Comparison of ENCODE assay signal across 8 cellular contexts in the genomic region with DNA sequence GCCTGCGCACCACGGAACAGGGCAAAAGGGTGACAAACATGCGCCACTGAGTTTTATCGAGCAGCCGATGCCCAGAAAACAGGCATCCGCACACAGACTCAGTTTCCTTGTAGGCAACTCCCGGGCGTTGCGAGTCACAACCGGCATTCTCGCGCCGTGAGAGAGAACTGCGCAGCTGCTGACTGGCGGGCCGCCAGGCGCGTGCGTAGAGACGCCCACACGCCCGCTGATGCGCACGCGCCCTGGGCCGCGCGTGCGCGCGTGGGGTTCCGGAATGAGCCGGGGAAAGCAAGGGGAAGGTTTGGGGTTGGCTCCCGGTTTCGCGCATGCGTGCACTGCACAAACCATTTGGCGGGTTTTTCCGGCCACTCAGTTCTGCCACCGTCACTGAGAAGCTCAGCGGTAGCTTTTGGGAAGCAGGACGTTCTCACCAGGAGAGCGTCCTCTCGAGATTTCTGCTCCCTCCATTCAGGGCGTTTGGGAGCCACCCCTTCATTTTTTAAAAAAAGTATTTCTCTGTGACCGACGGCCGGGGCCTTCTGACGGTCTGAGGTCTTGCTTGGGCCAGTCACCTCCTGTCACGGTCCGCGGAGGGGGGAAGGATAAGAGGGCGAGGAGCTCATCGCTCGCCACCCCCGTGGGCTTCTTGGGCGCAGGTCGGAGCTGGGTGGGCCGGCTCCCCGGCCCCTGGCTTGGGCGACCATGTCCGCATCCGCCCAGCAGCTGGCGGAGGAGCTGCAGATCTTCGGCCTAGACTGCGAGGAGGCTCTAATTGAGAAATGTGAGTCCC. TPM values are rescaled to one million over a fixed set of nuclear protein-coding genes. Genes with fewer than 3 reads are reported as not detected.
DNase-seq lines count a peak whose midpoint lies in the region; ATAC-seq and TF ChIP-seq lines count a peak whose summit lies in the region.

A gene with protein sequence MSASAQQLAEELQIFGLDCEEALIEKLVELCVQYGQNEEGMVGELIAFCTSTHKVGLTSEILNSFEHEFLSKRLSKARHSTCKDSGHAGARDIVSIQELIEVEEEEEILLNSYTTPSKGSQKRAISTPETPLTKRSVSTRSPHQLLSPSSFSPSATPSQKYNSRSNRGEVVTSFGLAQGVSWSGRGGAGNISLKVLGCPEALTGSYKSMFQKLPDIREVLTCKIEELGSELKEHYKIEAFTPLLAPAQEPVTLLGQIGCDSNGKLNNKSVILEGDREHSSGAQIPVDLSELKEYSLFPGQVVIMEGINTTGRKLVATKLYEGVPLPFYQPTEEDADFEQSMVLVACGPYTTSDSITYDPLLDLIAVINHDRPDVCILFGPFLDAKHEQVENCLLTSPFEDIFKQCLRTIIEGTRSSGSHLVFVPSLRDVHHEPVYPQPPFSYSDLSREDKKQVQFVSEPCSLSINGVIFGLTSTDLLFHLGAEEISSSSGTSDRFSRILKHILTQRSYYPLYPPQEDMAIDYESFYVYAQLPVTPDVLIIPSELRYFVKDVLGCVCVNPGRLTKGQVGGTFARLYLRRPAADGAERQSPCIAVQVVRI (plus strand): TSS at position 372 of the 790 bp plus-strand sequence. CDS start 331 bp downstream, at position 703.

- peak; percentile 55 for ATAC-seq in GM21390 (IDR thresholded peaks at IDR 0.05; ENCODE audit: unreplicated experiment)
- peak; percentile 96 for ATAC-seq in activated CD8-positive, alpha-beta memory T cell treated with anti-CD3 and anti-CD28 coated beads, Interleukin-2, amount 10 ng/mL, durations not matched to agents 7 days and 5 days

- peak within 1 kb of the TSS; percentile 86 for H3K27ac ChIP-seq in HUES48 (ENCODE audit: low read depth, low read length)

- intact Hi-C loops in Caco-2 (cut with micrococcal nuclease; ENCODE audit: unreplicated experiment): no loop called here

- H3K4me3 ChIP-seq in Caco-2 (ENCODE audit: low read depth, low read length): peak within 1 kb of the TSS; percentile 71
- H3K4me3 ChIP-seq in HUES48 (ENCODE audit: low read depth, low read length): peak within 1 kb of the TSS; percentile 92
- peak within 1 kb of the TSS; percentile 84 for H3K4me3 ChIP-seq in NT2/D1 (ENCODE audit: insufficient read length, low read depth)
- peak within 1 kb of the TSS; percentile 69 for H3K4me3 ChIP-seq in endocrine pancreas (ENCODE audit: control insufficient read depth, insufficient read depth, low read length)

- peaks cover 22% of the 10 kb centered on the region for H3K4me1 Mint-ChIP-seq in Caco-2 (ENCODE audit: low read depth, unreplicated experiment)
- H3K4me1 Mint-ChIP-seq in activated CD8-positive, alpha-beta memory T cell treated with anti-CD3 and anti-CD28 coated beads, Interleukin-2, amount 10 ng/mL, durations not matched to agents 7 days and 5 days: peaks cover 49% of the 10 kb centered on the region

- no TSS peak for BruUV-seq in Caco-2 (replicated peaks; lab: Mats Ljungman, UMichigan)

- no peaks in the 10 kb centered on the region for H3K4me1 ChIP-seq in Caco-2
- H3K4me1 ChIP-seq in HUES48 (ENCODE audit: control insufficient read depth, insufficient read depth, low read length): peaks cover 6% of the 10 kb centered on the region; the same call in 1 of the 2 replicates
- no peaks in the 10 kb centered on the region for H3K4me1 ChIP-seq in NT2/D1 (ENCODE audit: insufficient read depth, insufficient read length)
- no peaks in the 10 kb centered on the region for H3K4me1 ChIP-seq in endocrine pancreas (ENCODE audit: control insufficient read depth, insufficient read depth, low read length)

- no peak for TF ChIP-seq CTCF in Caco-2 (IDR thresholded peaks at IDR 0.05; ENCODE audit: insufficient read depth in 1 of 2, low read depth in 1 of 2, low read length in 1 of 2, severe bottlenecking in 1 of 2, unreplicated experiment in 1 of 2)

- H3K9me3 ChIP-seq in Caco-2 (no peaks in the 10 kb centered on the region), HUES48 (ENCODE audit: control insufficient read depth, insufficient read depth, low read length) (no peaks in the 10 kb centered on the region), NT2/D1 (ENCODE audit: insufficient read depth, low read length) (no peaks in the 10 kb centered on the region), endocrine pancreas (ENCODE audit: control insufficient read depth, low read length) (no peaks in the 10 kb centered on the region)

- H3K27me3 ChIP-seq in Caco-2 (replicated peaks; ENCODE audit: control insufficient read depth, insufficient read depth, low read length) (no peaks in the 10 kb centered on the region), HUES48 (ENCODE audit: control insufficient read depth, insufficient read depth, low read length) (no peaks in the 10 kb centered on the region), NT2/D1 (ENCODE audit: insufficient read depth, insufficient read length) (no peaks in the 10 kb centered on the region), endocrine pancreas (ENCODE audit: control insufficient read depth, insufficient read depth, low read length) (no peaks in the 10 kb centered on the region)

- H3K9me3 Mint-ChIP-seq in Caco-2 (ENCODE audit: unreplicated experiment): no peaks in the 10 kb centered on the region
- no peaks in the 10 kb centered on the region for H3K9me3 Mint-ChIP-seq in activated CD8-positive, alpha-beta memory T cell treated with anti-CD3 and anti-CD28 coated beads, Interleukin-2, amount 10 ng/mL, durations not matched to agents 7 days and 5 days (ENCODE audit: low read depth)

- CTCF ChIA-PET in Caco-2 (lab: Charles Lee): interaction anchor here (0.6 to 2.3 kb wide), 18 partner anchors 10 to 205 kb away, joined by 3 to 30 read pairs (median 4); a partner anchor contains a TSS
- CTCF ChIA-PET in activated CD8-positive, alpha-beta memory T cell treated with anti-CD3 and anti-CD28 coated beads, Interleukin-2, amount 10 ng/mL, durations not matched to agents 7 days and 5 days (lab: Charles Lee): interaction anchor here (0.7 to 2.5 kb wide), 18 partner anchors 10 to 467 kb away, joined by 3 to 25 read pairs (median 6); a partner anchor contains a TSS

- POLR2A ChIA-PET in Caco-2 (lab: Charles Lee): interaction anchor here (0.5 to 2.2 kb wide), 16 partner anchors 11 to 547 kb away, joined by 3 to 17 read pairs (median 3); a partner anchor contains a TSS

- DNase-seq in Caco-2 (peak; percentile 96), NT2/D1 (ENCODE audit: low read depth, low spot score) (peak; percentile 95), mesenteric fat pad (ENCODE audit: low spot score) (peak; percentile 99)
- DNase-seq in activated CD8-positive, alpha-beta memory T cell treated with anti-CD3 and anti-CD28 coated beads, Interleukin-2, amount 10 ng/mL, durations not matched to agents 7 days and 5 days: peak; percentile 97
- peak; percentile 87 for DNase-seq in stimulated activated CD8-positive, alpha-beta memory T cell treated with anti-CD3 and anti-CD28 coated beads, Interleukin-15, amount 100 ng/mL, for 1 hour (ENCODE audit: low read depth)

- H3K36me3 Mint-ChIP-seq in Caco-2 (ENCODE audit: insufficient read depth, unreplicated experiment): peaks cover 26% of the 10 kb centered on the region
- H3K36me3 Mint-ChIP-seq in activated CD8-positive, alpha-beta memory T cell treated with anti-CD3 and anti-CD28 coated beads, Interleukin-2, amount 10 ng/mL, durations not matched to agents 7 days and 5 days: peaks cover 30% of the 10 kb centered on the region

- peak within 1 kb of the TSS; percentile 81 for H3K4me3 Mint-ChIP-seq in Caco-2 (ENCODE audit: unreplicated experiment)
- peak within 1 kb of the TSS; percentile 94 for H3K4me3 Mint-ChIP-seq in activated CD8-positive, alpha-beta memory T cell treated with anti-CD3 and anti-CD28 coated beads, Interleukin-2, amount 10 ng/mL, durations not matched to agents 7 days and 5 days

- H3K36me3 ChIP-seq in Caco-2 (ENCODE audit: control insufficient read depth, insufficient read depth, low read length) (no peaks in the 10 kb centered on the region), HUES48 (ENCODE audit: control insufficient read depth, insufficient read depth, low read length) (peaks cover 10% of the 10 kb centered on the region), NT2/D1 (ENCODE audit: insufficient read depth, insufficient read length, low read length) (peaks cover 30% of the 10 kb centered on the region), endocrine pancreas (ENCODE audit: control insufficient read depth, insufficient read depth, low read length) (no peaks in the 10 kb centered on the region)

- H3K27ac Mint-ChIP-seq in Caco-2 (ENCODE audit: unreplicated experiment): peak within 1 kb of the TSS; percentile 70
- H3K27ac Mint-ChIP-seq in activated CD8-positive, alpha-beta memory T cell treated with anti-CD3 and anti-CD28 coated beads, Interleukin-2, amount 10 ng/mL, durations not matched to agents 7 days and 5 days: peak within 1 kb of the TSS; percentile 93

- peak within 1 kb of the TSS; percentile 72 for H3K9ac ChIP-seq in HUES48 (ENCODE audit: low read depth, low read length)
- H3K9ac ChIP-seq in NT2/D1 (ENCODE audit: insufficient read length, low read depth): peak within 1 kb of the TSS; percentile 98
- H3K9ac ChIP-seq in endocrine pancreas (ENCODE audit: control insufficient read depth, insufficient read depth, low read length): peak within 1 kb of the TSS; percentile 70

- no peaks in the 10 kb centered on the region for H3K27me3 Mint-ChIP-seq in Caco-2 (ENCODE audit: insufficient read depth, unreplicated experiment)
- H3K27me3 Mint-ChIP-seq in activated CD8-positive, alpha-beta memory T cell treated with anti-CD3 and anti-CD28 coated beads, Interleukin-2, amount 10 ng/mL, durations not matched to agents 7 days and 5 days: no peaks in the 10 kb centered on the region

RNA-seq across cellular contexts. Expression of the gene that starts here (rescaled TPM):
- total RNA-seq in Caco-2 (2022) (23.2 and 25.3 TPM in 2 replicates), mesenteric fat pad (5.9 TPM)
- total RNA-seq in activated CD8-positive, alpha-beta memory T cell treated with anti-CD3 and anti-CD28 coated beads, Interleukin-2, amount 10 ng/mL, durations not matched to agents 7 days and 5 days: 10 to 100 TPM; 79.8 to 89.5 TPM

Comparison
In these comparisons a context has a peak if more than half of its experiments do, and no peak if none do; other contexts are left out.
1. Peak in every context shown above with its lines: DNase-seq, ATAC-seq, H3K4me3 ChIP-seq and H3K27ac ChIP-seq.